Comparison of ENCODE assay signal across 19 cellular contexts in genomic region chr20:53386186-53386681, GRCh38.
DNase-seq lines count a peak whose midpoint lies in the region; ATAC-seq and TF ChIP-seq lines count a peak whose summit lies in the region.
"Had no signal": no experiment of that assay in that cellular context is flagged by ENCODE, and none has a peak within 500 bp of the region (broad histone marks: within the 10 kb centered on the region; RNA-seq: fewer than 3 reads in every experiment).

No MANE protein-coding gene starts in this region.

- H3K4me3 Mint-ChIP-seq in GM23338 = no peak overlapping the region
- H3K4me3 Mint-ChIP-seq in brain = peak overlapping the region in 1 of 5 experiments; percentile 21
- no peak overlapping the region for H3K4me3 Mint-ChIP-seq in neural progenitor cell
- H3K4me3 Mint-ChIP-seq: B cell had no signal

- H3K9me3 Mint-ChIP-seq in GM23338 = no peaks in the 10 kb centered on the region
- H3K9me3 Mint-ChIP-seq in brain = peaks cover 0 to 3% (median 0%) of the 10 kb centered on the region in 5 experiments
- no peaks in the 10 kb centered on the region for H3K9me3 Mint-ChIP-seq in neural progenitor cell

- H3K9ac ChIP-seq in neural progenitor cell = no peak overlapping the region
- H3K9ac ChIP-seq: KMS-11 had no signal

- no peaks in the 10 kb centered on the region for H3K36me3 ChIP-seq in GM23338 (ENCODE audit: insufficient read depth)
- H3K36me3 ChIP-seq in neural progenitor cell = no peaks in the 10 kb centered on the region
- H3K36me3 ChIP-seq: HAP-1, SJCRH30 had no signal

- H3K4me2 ChIP-seq in GM23338 (no peak overlapping the region), neural progenitor cell (no peak overlapping the region)
- H3K4me2 ChIP-seq: A549, KMS-11 had no signal

- H3K79me2 ChIP-seq in GM23338 (replicated peaks; ENCODE audit: insufficient read depth) (no peaks in the 10 kb centered on the region), neural progenitor cell (ENCODE audit: low read depth) (no peaks in the 10 kb centered on the region)

- H3F3A ChIP-seq in GM23338 (replicated peaks; ENCODE audit: low read depth) (no peaks in the 10 kb centered on the region), neural progenitor cell (ENCODE audit: low read depth) (no peaks in the 10 kb centered on the region)

- peaks cover 13% of the 10 kb centered on the region; the same call in 1 of the 2 replicates for H3K9me2 ChIP-seq in GM23338 (ENCODE audit: insufficient read depth)

- H3K27me3 Mint-ChIP-seq in GM23338 (ENCODE audit: insufficient read depth, low read depth, poor library complexity) = no peaks in the 10 kb centered on the region
- H3K27me3 Mint-ChIP-seq in brain = no peaks in the 10 kb centered on the region
- peaks cover 3% of the 10 kb centered on the region for H3K27me3 Mint-ChIP-seq in neural progenitor cell (ENCODE audit: insufficient read depth, low read depth)

- H3K4me1 Mint-ChIP-seq in GM23338 (peaks cover 14% of the 10 kb centered on the region), brain (peaks cover 26% of the 10 kb centered on the region), neural progenitor cell (peaks cover 35% of the 10 kb centered on the region)
- H3K4me1 Mint-ChIP-seq: B cell had no signal

- no peaks in the 10 kb centered on the region for H3K27me3 ChIP-seq in GM23338 (ENCODE audit: insufficient read depth)
- H3K27me3 ChIP-seq in neural progenitor cell = no peaks in the 10 kb centered on the region

- TF ChIP-seq CTCF in GM23338 (conservative IDR thresholded peaks at IDR 0.05; ENCODE audit: low read depth in 2 of 2) (no peak), brain (conservative IDR thresholded peaks at IDR 0.05) (no peak), neural progenitor cell (IDR thresholded peaks at IDR 0.05) (no peak)

- DNase-seq in GM23338 (ENCODE audit: low spot score) (no peak), NCI-H446 treated with DMSO at 0.1 percent for 48 hours (lab: John Stamatoyannopoulos, UW) (peak; percentile 43), neural progenitor cell (ENCODE audit: low spot score) (no peak), EL (no peak), NCI-H524 (lab: John Stamatoyannopoulos, UW) (no peak)
- DNase-seq: NCI-H1105, NCI-H146, NCI-H2029 treated with DMSO at 0.1 percent for 48 hours, NCI-H226, NCI-H526, OCI-M1, SJCRH30 had no signal

- H3K27ac ChIP-seq in GM23338 (ENCODE audit: low read depth) = no peak overlapping the region
- no peak overlapping the region for H3K27ac ChIP-seq in neural progenitor cell
- H3K27ac ChIP-seq: A549, KMS-11, SJCRH30 had no signal

- no peaks in the 10 kb centered on the region for H3K9me3 ChIP-seq in neural progenitor cell (ENCODE audit: low read depth)
- H3K9me3 ChIP-seq: A549, HAP-1 had no signal

- no peaks in the 10 kb centered on the region for H3K36me3 Mint-ChIP-seq in GM23338 (ENCODE audit: low read depth)
- H3K36me3 Mint-ChIP-seq in brain = no peaks in the 10 kb centered on the region
- H3K36me3 Mint-ChIP-seq in neural progenitor cell = no peaks in the 10 kb centered on the region

- ATAC-seq in GM23338 = no peak
- no peak for ATAC-seq in HG03039 (IDR thresholded peaks at IDR 0.05; ENCODE audit: unreplicated experiment)
- ATAC-seq in HG03045 (IDR thresholded peaks at IDR 0.05; ENCODE audit: unreplicated experiment) = no peak
- ATAC-seq: A549 had no signal

- H4K20me1 ChIP-seq in GM23338 (replicated peaks; ENCODE audit: insufficient read depth) (no peaks in the 10 kb centered on the region), neural progenitor cell (ENCODE audit: low read depth) (no peaks in the 10 kb centered on the region)

- H3K27ac Mint-ChIP-seq in GM23338 (no peak overlapping the region), brain (peak overlapping the region in 3 of 5 experiments; percentile 36 to 92 (median 39)), neural progenitor cell (peak overlapping the region; percentile 75)
- H3K27ac Mint-ChIP-seq: B cell had no signal

- H3K4me1 ChIP-seq in GM23338 (ENCODE audit: insufficient read depth) (peaks cover 14% of the 10 kb centered on the region), neural progenitor cell (peaks cover 15% of the 10 kb centered on the region)
- H3K4me1 ChIP-seq: A549, SJCRH30 had no signal

- H2AFZ ChIP-seq in GM23338 (peak overlapping the region; percentile 91), neural progenitor cell (replicated peaks) (peak overlapping the region; percentile 63)

- no peak overlapping the region for H3K4me3 ChIP-seq in GM23338
- no peak overlapping the region for H3K4me3 ChIP-seq in neural progenitor cell
- H3K4me3 ChIP-seq: A549, HAP-1, SJCRH30 had no signal

TF ChIP-seq in GM23338, 12 proteins besides CTCF, POLR2A, EP300 and RAD21:
- TF ChIP-seq NANOG (IDR thresholded peaks at IDR 0.05; ENCODE audit: borderline replicate concordance) (no peak), EZH2phosphoT487 (IDR thresholded peaks at IDR 0.05; ENCODE audit: unreplicated experiment) (no peak), ZNF331 (CRISPR knock-in tag; IDR thresholded peaks at IDR 0.05; ENCODE audit: low read depth) (no peak), POLR2AphosphoS5 (IDR thresholded peaks at IDR 0.05; ENCODE audit: low read depth) (no peak), ETS1 (IDR thresholded peaks at IDR 0.05) (no peak), REST (IDR thresholded peaks at IDR 0.05; ENCODE audit: unreplicated experiment) (no peak), EZH2 (IDR thresholded peaks at IDR 0.05; ENCODE audit: low read depth, unreplicated experiment) (no peak)
